35 cellular contexts compared by ENCODE assay signal in the genomic region with DNA sequence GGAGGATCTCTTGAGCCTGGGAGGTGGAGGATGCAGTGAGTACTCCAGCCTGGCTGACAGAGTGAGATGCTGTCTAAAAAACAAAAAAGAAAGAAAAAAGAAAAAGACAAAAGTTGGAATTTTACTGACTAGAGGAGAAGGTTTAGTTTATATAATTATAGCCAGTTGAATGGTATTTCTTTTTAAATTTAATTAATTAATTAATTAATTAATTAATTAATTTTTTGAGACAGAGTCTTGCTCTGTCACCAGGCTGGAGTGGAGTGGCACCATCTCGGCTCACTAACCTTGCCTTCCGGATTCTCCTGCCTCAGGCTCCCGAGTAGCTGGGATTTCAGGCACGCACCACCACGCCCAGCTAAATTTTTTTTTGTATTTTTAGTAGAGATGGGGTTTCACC. TPM values are rescaled to one million over a fixed set of nuclear protein-coding genes. Genes with fewer than 3 reads are reported as not detected.
"Had no signal": no experiment of that assay in that cellular context is flagged by ENCODE, and none has a peak within 500 bp of the region (broad histone marks: within the 10 kb centered on the region; RNA-seq: fewer than 3 reads in every experiment).

No MANE protein-coding gene starts in this region.

- H3K27ac Mint-ChIP-seq: activated CD4-positive, alpha-beta memory T cell treated with anti-CD3 and anti-CD28 coated beads, Interleukin-2, amount 10 ng/mL, durations not matched to agents 7 days and 5 days; activated CD4-positive, alpha-beta T cell treated with anti-CD3 and anti-CD28 coated beads for 36 hours; activated CD4-positive, alpha-beta T cell treated with anti-CD3 and anti-CD28 coated beads, Interleukin-2, amount 10 ng/mL, durations not matched to agents 7 days and 5 days; activated CD8-positive, alpha-beta memory T cell treated with anti-CD3 and anti-CD28 coated beads, Interleukin-2, amount 10 ng/mL, durations not matched to agents 7 days and 5 days; activated CD8-positive, alpha-beta T cell treated with anti-CD3 and anti-CD28 coated beads, Interleukin-2, amount 10 ng/mL, durations not matched to agents 7 days and 5 days; activated naive CD8-positive, alpha-beta T cell; activated T-cell treated with anti-CD3 and anti-CD28 coated beads, Interleukin-2, amount 50 U/mL, for 24 hours; activated T-helper 2 cell treated with anti-CD3 and anti-CD28 coated beads, Interferon-gamma antibody, Interleukin-2, Interleukin-4, amounts not matched to agents 10 μg/mL and 5 μg/mL and 100 μg/mL, durations not matched to agents 14 hours and 24 hours and 36 hours; brain; T-helper 1 cell treated with Interleukin-12 subunit alpha and Interleukin-12 subunit beta and Interleukin-4 antibody, amounts not matched to agents 30 μg/mL and 1 μg/mL, for 36 hours; T-helper 2 cell treated with Interferon-gamma antibody and Interleukin-4, amounts not matched to agents 5 μg/mL and 100 μg/mL, for 36 hours had no signal

- H3K36me3 Mint-ChIP-seq: activated naive CD8-positive, alpha-beta T cell; brain had no signal

- H3K4me3 Mint-ChIP-seq: activated CD4-positive, alpha-beta memory T cell treated with anti-CD3 and anti-CD28 coated beads, Interleukin-2, amount 10 ng/mL, durations not matched to agents 7 days and 5 days; activated CD4-positive, alpha-beta T cell treated with anti-CD3 and anti-CD28 coated beads for 36 hours; activated CD4-positive, alpha-beta T cell treated with anti-CD3 and anti-CD28 coated beads, Interleukin-2, amount 10 ng/mL, durations not matched to agents 7 days and 5 days; activated CD8-positive, alpha-beta memory T cell treated with anti-CD3 and anti-CD28 coated beads, Interleukin-2, amount 10 ng/mL, durations not matched to agents 7 days and 5 days; activated CD8-positive, alpha-beta T cell treated with anti-CD3 and anti-CD28 coated beads, Interleukin-2, amount 10 ng/mL, durations not matched to agents 7 days and 5 days; activated naive CD8-positive, alpha-beta T cell; activated T-cell treated with anti-CD3 and anti-CD28 coated beads, Interleukin-2, amount 50 U/mL, for 24 hours; brain; central memory CD8-positive, alpha-beta T cell; T-helper 1 cell treated with Interleukin-12 subunit alpha and Interleukin-12 subunit beta and Interleukin-4 antibody, amounts not matched to agents 30 μg/mL and 1 μg/mL, for 36 hours; T-helper 2 cell treated with Interferon-gamma antibody and Interleukin-4, amounts not matched to agents 5 μg/mL and 100 μg/mL, for 36 hours had no signal

- ATAC-seq: activated CD4-positive, CD25-positive, alpha-beta regulatory T cell treated with anti-CD3 and anti-CD28 coated beads, Interleukin-2, amount 50 U/mL, for 24 hours; activated CD8-positive, alpha-beta memory T cell treated with anti-CD3 and anti-CD28 coated beads, Interleukin-2, amount 10 ng/mL, durations not matched to agents 7 days and 5 days; activated CD8-positive, alpha-beta T cell treated with anti-CD3 and anti-CD28 coated beads, Interleukin-2, amount 10 ng/mL, durations not matched to agents 7 days and 5 days had no signal

- H3K4me1 Mint-ChIP-seq: brain; central memory CD8-positive, alpha-beta T cell had no signal

- H3K9me3 Mint-ChIP-seq: activated CD4-positive, alpha-beta memory T cell treated with anti-CD3 and anti-CD28 coated beads, Interleukin-2, amount 10 ng/mL, durations not matched to agents 7 days and 5 days; activated CD4-positive, alpha-beta T cell treated with anti-CD3 and anti-CD28 coated beads, Interleukin-2, amount 10 ng/mL, durations not matched to agents 7 days and 5 days; activated T-cell treated with anti-CD3 and anti-CD28 coated beads, Interleukin-2, amount 50 U/mL, for 24 hours; T-helper 1 cell treated with Interleukin-12 subunit alpha and Interleukin-12 subunit beta and Interleukin-4 antibody, amounts not matched to agents 30 μg/mL and 1 μg/mL, for 36 hours; T-helper 2 cell treated with Interferon-gamma antibody and Interleukin-4, amounts not matched to agents 5 μg/mL and 100 μg/mL, for 36 hours had no signal

- DNase-seq: activated CD4-positive, alpha-beta memory T cell treated with anti-CD3 and anti-CD28 coated beads, Interleukin-2, amount 10 ng/mL, durations not matched to agents 7 days and 5 days; activated CD4-positive, alpha-beta T cell treated with anti-CD3 and anti-CD28 coated beads for 1 hour; activated CD4-positive, alpha-beta T cell treated with anti-CD3 and anti-CD28 coated beads for 36 hours; activated CD4-positive, alpha-beta T cell treated with anti-CD3 and anti-CD28 coated beads for 48 hours; activated CD4-positive, alpha-beta T cell treated with anti-CD3 and anti-CD28 coated beads, Interleukin-2, amount 10 ng/mL, durations not matched to agents 7 days and 5 days; activated CD4-positive, alpha-beta T cell treated with anti-CD3 and anti-CD28 coated beads, Interleukin-2, amount 50 U/mL, for 48 hours; activated CD4-positive, CD25-positive, alpha-beta regulatory T cell; activated CD8-positive, alpha-beta memory T cell treated with anti-CD3 and anti-CD28 coated beads for 24 hours; activated CD8-positive, alpha-beta memory T cell treated with anti-CD3 and anti-CD28 coated beads, Interleukin-2, amount 10 ng/mL, durations not matched to agents 7 days and 5 days; activated CD8-positive, alpha-beta memory T cell treated with anti-CD3 and anti-CD28 coated beads, Interleukin-2, amount 50 U/mL, for 48 hours; activated CD8-positive, alpha-beta T cell treated with anti-CD3 and anti-CD28 coated beads, Interleukin-2, amount 10 ng/mL, durations not matched to agents 7 days and 5 days; activated effector memory CD4-positive, alpha-beta T cell treated with Interleukin-2 at 50 U/mL for 16 hours; activated gamma-delta T cell; activated naive CD4-positive, alpha-beta T cell treated with anti-CD3 and anti-CD28 coated beads, Interleukin-2, amount 50 U/mL, for 16 hours; activated naive CD4-positive, alpha-beta T cell treated with Interleukin-2 at 50 U/mL for 16 hours; activated T-cell treated with anti-CD3 and anti-CD28 coated beads, Interleukin-2, amount 50 U/mL, for 24 hours; activated T-cell treated with anti-CD3 and anti-CD28 coated beads, Interleukin-2, amount 50 U/mL, for 48 hours; amygdala; anterior cingulate cortex; caudate nucleus; cerebellar nuclear complex; colonic mucosa; T-helper 1 cell; T-helper 2 cell; T-helper 9 cell had no signal

RNA-seq across cellular contexts. Expression of gene DNAH8, which starts 8.7 kb away (rescaled TPM):
- total RNA-seq: activated CD8-positive, alpha-beta T cell treated with anti-CD3 and anti-CD28 coated beads, Interleukin-2, amount 10 ng/mL, durations not matched to agents 7 days and 5 days; activated T-helper 2 cell treated with anti-CD3 and anti-CD28 coated beads, Interferon-gamma antibody, Interleukin-2, Interleukin-4, amounts not matched to agents 10 μg/mL and 5 μg/mL and 100 μg/mL, durations not matched to agents 14 hours and 24 hours and 36 hours; ascending aorta; bronchial epithelial cell; cardiac muscle cell; colonic mucosa had no signal
